ENCODE assay signal across 18 cellular contexts in the genomic region with DNA sequence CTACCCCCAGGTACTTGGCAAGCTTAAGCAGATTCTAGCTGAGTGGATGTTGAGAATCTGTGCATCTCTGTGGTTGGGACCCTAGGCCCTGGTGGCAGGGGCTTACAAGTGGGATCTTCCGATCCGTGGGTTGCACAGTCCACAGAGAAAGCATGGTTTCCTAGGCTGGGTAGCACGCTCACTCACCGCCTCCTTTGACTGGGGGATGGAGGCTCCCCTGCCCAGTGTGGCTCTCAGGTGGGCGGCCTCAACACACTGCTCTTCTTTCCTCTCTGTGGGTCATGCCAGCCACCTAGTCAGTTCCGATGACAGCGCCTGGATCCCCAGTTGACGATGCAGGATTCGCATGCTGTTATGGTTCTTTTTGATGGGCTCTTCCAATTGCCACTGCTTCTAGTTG.
DNase-seq lines count a peak whose midpoint lies in the region; ATAC-seq and TF ChIP-seq lines count a peak whose summit lies in the region.
"Had no signal": no experiment of that assay in that cellular context is flagged by ENCODE, and none has a peak within 500 bp of the region (broad histone marks: within the 10 kb centered on the region; RNA-seq: fewer than 3 reads in every experiment).

No MANE protein-coding gene starts in this region.

- H4K91ac ChIP-seq in neuronal stem cell (ENCODE audit: low read depth, low read length, poor library complexity): no peak overlapping the region

- TF ChIP-seq CTCF in upper lobe of right lung (IDR thresholded peaks at IDR 0.05) (no peak), coronary artery (IDR thresholded peaks at IDR 0.05) (no peak)

- H2BK12ac ChIP-seq in neuronal stem cell (ENCODE audit: low read length): no peak overlapping the region

- no peak overlapping the region for H3K27ac ChIP-seq in neuronal stem cell (replicated peaks; ENCODE audit: low read length)
- no peak overlapping the region for H3K27ac ChIP-seq in upper lobe of right lung
- no peak overlapping the region for H3K27ac ChIP-seq in coronary artery
- H3K27ac ChIP-seq: 22Rv1; A549; BLaER1 treated with 17β-estradiol and CSF1 and Interleukin-3, amounts not matched to agents 10 nM and 100 nM; C4-2B had no signal

- peak overlapping the region; percentile 31 for H3K14ac ChIP-seq in neuronal stem cell (ENCODE audit: low read length)

- H3K27me3 ChIP-seq in neuronal stem cell (ENCODE audit: control insufficient read depth in 3 of 3, insufficient read depth in 3 of 3, low read depth in 1 of 3, low read length in 3 of 3): no peaks in the 10 kb centered on the region
- no peaks in the 10 kb centered on the region for H3K27me3 ChIP-seq in upper lobe of right lung
- H3K27me3 ChIP-seq: BLaER1 treated with 17β-estradiol and CSF1 and Interleukin-3, amounts not matched to agents 10 nM and 100 nM had no signal

- no peak overlapping the region for H2BK15ac ChIP-seq in neuronal stem cell (ENCODE audit: low read length)

- H4K8ac ChIP-seq in neuronal stem cell (ENCODE audit: low read depth, low read length): no peak overlapping the region

- no peak for ATAC-seq in activated naive CD8-positive, alpha-beta T cell treated with anti-CD3 and anti-CD28 coated beads, Interleukin-2, amount 10 ng/mL, durations not matched to agents 7 days and 5 days (ENCODE audit: low read depth)
- ATAC-seq in upper lobe of right lung: peak; percentile 39
- ATAC-seq: A549; CD8-positive, alpha-beta T cell had no signal

- no peak overlapping the region for H2BK5ac ChIP-seq in neuronal stem cell (ENCODE audit: low read length)

- intact Hi-C loops in upper lobe of right lung (cut with DNase I): no loop called here

- no peak for DNase-seq in activated naive CD8-positive, alpha-beta T cell treated with anti-CD3 and anti-CD28 coated beads, Interleukin-2, amount 10 ng/mL, durations not matched to agents 7 days and 5 days
- no peak for DNase-seq in activated naive CD8-positive, alpha-beta T cell treated with anti-CD3 and anti-CD28 coated beads for 36 hours
- DNase-seq in neuronal stem cell (ENCODE audit: low spot score) (no peak), upper lobe of right lung (no peak), coronary artery (ENCODE audit: low spot score) (no peak), NCI-H748 (lab: John Stamatoyannopoulos, UW; ENCODE audit: unreplicated experiment) (no peak)
- DNase-seq: AML-193; Caco-2; Calu3; CD4-positive, alpha-beta T cell; CD8-positive, alpha-beta T cell; DMS79 treated with DMSO at 0.1 percent for 48 hours; GF-D8 had no signal

- H3K4me1 ChIP-seq in neuronal stem cell (ENCODE audit: control insufficient read depth in 2 of 2, insufficient read depth in 1 of 2, low read depth in 1 of 2, low read length in 2 of 2): no peaks in the 10 kb centered on the region
- no peaks in the 10 kb centered on the region for H3K4me1 ChIP-seq in upper lobe of right lung
- H3K4me1 ChIP-seq: A549; BLaER1 treated with 17β-estradiol and CSF1 and Interleukin-3, amounts not matched to agents 10 nM and 100 nM; Caco-2 had no signal

- no peak overlapping the region for H3K4me3 Mint-ChIP-seq in activated naive CD8-positive, alpha-beta T cell treated with anti-CD3 and anti-CD28 coated beads, Interleukin-2, amount 10 ng/mL, durations not matched to agents 7 days and 5 days
- no peak overlapping the region for H3K4me3 Mint-ChIP-seq in activated naive CD8-positive, alpha-beta T cell treated with anti-CD3 and anti-CD28 coated beads for 36 hours
- H3K4me3 Mint-ChIP-seq: B cell; CD4-positive, alpha-beta T cell; CD8-positive, alpha-beta T cell had no signal

- H3K79me1 ChIP-seq in neuronal stem cell (ENCODE audit: low read depth, low read length): no peaks in the 10 kb centered on the region

- H3K4ac ChIP-seq in neuronal stem cell (ENCODE audit: low read length): no peak overlapping the region

- no peak overlapping the region for H2BK120ac ChIP-seq in neuronal stem cell (ENCODE audit: low read depth, low read length)

- POLR2A ChIA-PET in activated naive CD8-positive, alpha-beta T cell treated with anti-CD3 and anti-CD28 coated beads, Interleukin-2, amount 10 ng/mL, durations not matched to agents 7 days and 5 days (lab: Charles Lee): no interaction called here

- no peak overlapping the region for H3K23ac ChIP-seq in neuronal stem cell (ENCODE audit: low read depth, low read length, poor library complexity)

- H3K36me3 ChIP-seq in neuronal stem cell (replicated peaks in 1 of 2; ENCODE audit: control insufficient read depth in 2 of 2, insufficient read depth in 2 of 2, low read length in 2 of 2): no peaks in the 10 kb centered on the region
- no peaks in the 10 kb centered on the region for H3K36me3 ChIP-seq in upper lobe of right lung
- H3K36me3 ChIP-seq: BLaER1 treated with 17β-estradiol and CSF1 and Interleukin-3, amounts not matched to agents 10 nM and 100 nM had no signal

- H3K9ac ChIP-seq in neuronal stem cell (ENCODE audit: low read depth, low read length, poor library complexity): no peak overlapping the region
- H3K9ac ChIP-seq: BLaER1 treated with 17β-estradiol and CSF1 and Interleukin-3, amounts not matched to agents 10 nM and 100 nM had no signal

- H3K27ac Mint-ChIP-seq in activated naive CD8-positive, alpha-beta T cell treated with anti-CD3 and anti-CD28 coated beads, Interleukin-2, amount 10 ng/mL, durations not matched to agents 7 days and 5 days: peak overlapping the region; percentile 12
- no peak overlapping the region for H3K27ac Mint-ChIP-seq in activated naive CD8-positive, alpha-beta T cell treated with anti-CD3 and anti-CD28 coated beads for 36 hours
- H3K27ac Mint-ChIP-seq: B cell; CD4-positive, alpha-beta T cell; CD8-positive, alpha-beta T cell had no signal

- no CpG with 5 or more reads among the region's 9 CpGs for WGBS in neuronal stem cell (ENCODE audit: extremely low coverage in 2 of 2, insufficient read length in 2 of 2, insufficient replicate concordance in 1 of 2), 2 donors

- H3K18ac ChIP-seq in neuronal stem cell (ENCODE audit: low read length): no peak overlapping the region

- H2AK5ac ChIP-seq in neuronal stem cell (ENCODE audit: low read depth, low read length): no peak overlapping the region

- no peaks in the 10 kb centered on the region for H3K27me3 Mint-ChIP-seq in activated naive CD8-positive, alpha-beta T cell treated with anti-CD3 and anti-CD28 coated beads, Interleukin-2, amount 10 ng/mL, durations not matched to agents 7 days and 5 days
- no peaks in the 10 kb centered on the region for H3K27me3 Mint-ChIP-seq in activated naive CD8-positive, alpha-beta T cell treated with anti-CD3 and anti-CD28 coated beads for 36 hours
- H3K27me3 Mint-ChIP-seq: B cell; CD4-positive, alpha-beta T cell had no signal

- no peaks in the 10 kb centered on the region for H3K4me1 Mint-ChIP-seq in activated naive CD8-positive, alpha-beta T cell treated with anti-CD3 and anti-CD28 coated beads, Interleukin-2, amount 10 ng/mL, durations not matched to agents 7 days and 5 days
- no peaks in the 10 kb centered on the region for H3K4me1 Mint-ChIP-seq in activated naive CD8-positive, alpha-beta T cell treated with anti-CD3 and anti-CD28 coated beads for 36 hours
- H3K4me1 Mint-ChIP-seq: B cell had no signal

- H3K4me2 ChIP-seq in neuronal stem cell (ENCODE audit: insufficient read depth, low read length, poor library complexity, severe bottlenecking): no peak overlapping the region
- H3K4me2 ChIP-seq: A549; BLaER1 treated with 17β-estradiol and CSF1 and Interleukin-3, amounts not matched to agents 10 nM and 100 nM had no signal

- H3K4me3 ChIP-seq in neuronal stem cell (ENCODE audit: low read length in 2 of 2): no peak overlapping the region
- H3K4me3 ChIP-seq in upper lobe of right lung: no peak overlapping the region
- no peak overlapping the region for H3K4me3 ChIP-seq in coronary artery
- H3K4me3 ChIP-seq: A549; BLaER1 treated with 17β-estradiol and CSF1 and Interleukin-3, amounts not matched to agents 10 nM and 100 nM had no signal

- no peak overlapping the region for H2AFZ ChIP-seq in neuronal stem cell (ENCODE audit: low read length)

- H3K9me3 Mint-ChIP-seq in activated naive CD8-positive, alpha-beta T cell treated with anti-CD3 and anti-CD28 coated beads, Interleukin-2, amount 10 ng/mL, durations not matched to agents 7 days and 5 days: peaks cover 9% of the 10 kb centered on the region
- H3K9me3 Mint-ChIP-seq in activated naive CD8-positive, alpha-beta T cell treated with anti-CD3 and anti-CD28 coated beads for 36 hours: peaks cover 13% of the 10 kb centered on the region

- H3K36me3 Mint-ChIP-seq in activated naive CD8-positive, alpha-beta T cell treated with anti-CD3 and anti-CD28 coated beads, Interleukin-2, amount 10 ng/mL, durations not matched to agents 7 days and 5 days: no peaks in the 10 kb centered on the region
- no peaks in the 10 kb centered on the region for H3K36me3 Mint-ChIP-seq in activated naive CD8-positive, alpha-beta T cell treated with anti-CD3 and anti-CD28 coated beads for 36 hours
- H3K36me3 Mint-ChIP-seq: CD8-positive, alpha-beta T cell had no signal

- H3K9me3 ChIP-seq in neuronal stem cell (replicated peaks in 1 of 2; ENCODE audit: control insufficient read depth in 2 of 2, insufficient read depth in 1 of 2, low read depth in 1 of 2, low read length in 2 of 2) (no peaks in the 10 kb centered on the region), upper lobe of right lung (no peaks in the 10 kb centered on the region)
- H3K9me3 ChIP-seq: A549, Caco-2 had no signal
